8 cellular contexts compared by ENCODE assay signal in genomic region chr1:225999227-225999911, GRCh38. TPM values are rescaled to one million over a fixed set of nuclear protein-coding genes. Genes with fewer than 3 reads are reported as not detected.
DNase-seq lines count a peak whose midpoint lies in the region; ATAC-seq and TF ChIP-seq lines count a peak whose summit lies in the region.

TSS of gene SDE2 (minus strand) at chr1:225999343. CDS start at chr1:225999312, 31 bp downstream.

- no peaks in the 10 kb centered on the region for H3K27me3 Mint-ChIP-seq in activated B cell treated with CpG ODN at 0.5 μM for 24 hours

- CTCF ChIA-PET in activated B cell treated with CpG ODN at 0.5 μM for 24 hours (lab: Charles Lee), result interaction anchor here (0.7 to 6.6 kb wide), 8 partner anchors 9 to 532 kb away, joined by 3 to 56 read pairs (median 3); partner anchors contain the start of gene H3-3A

- in situ Hi-C loops in GM18951 (cut with MboI; ENCODE audit: low sequenced_read_pairs, unreplicated experiment), result no loop called here

- H3K9me3 Mint-ChIP-seq in activated B cell treated with CpG ODN at 0.5 μM for 24 hours, result no peaks in the 10 kb centered on the region

- ATAC-seq in HG03196 (IDR thresholded peaks at IDR 0.05; ENCODE audit: unreplicated experiment) (peak; percentile 82), activated B cell treated with CpG ODN at 0.5 μM for 24 hours (ENCODE audit: low read depth) (peak; percentile 82)

- peaks cover 38% of the 10 kb centered on the region for H3K36me3 Mint-ChIP-seq in activated B cell treated with CpG ODN at 0.5 μM for 24 hours (ENCODE audit: low read depth)

- H3K27ac ChIP-seq in caudate nucleus (ENCODE audit: low read depth, low read length), result peak within 1 kb of the TSS; percentile 98

- peak within 1 kb of the TSS; percentile 100 for H3K4me3 Mint-ChIP-seq in activated B cell treated with CpG ODN at 0.5 μM for 24 hours

- intact Hi-C loops in activated B cell treated with CpG ODN at 0.5 μM for 24 hours (cut with micrococcal nuclease), result loop anchor here (1.0 to 5.0 kb wide), 10 partner anchors 12 to 572 kb away; partner anchors contain the start of genes H3-3A, PARP1 and PYCR2

- peak; percentile 98 for DNase-seq in AG08395 (ENCODE audit: low spot score)
- DNase-seq in NCI-H345 (lab: John Stamatoyannopoulos, UW), result peak; percentile 99
- peak; percentile 99 for DNase-seq in activated B cell treated with CpG ODN at 0.5 μM for 24 hours
- peak; percentile 80 to 100 (median 99) for DNase-seq in caudate nucleus (lab: John Stamatoyannopoulos, UW)
- DNase-seq in inferior parietal cortex (ENCODE audit: extremely low spot score), result peak; percentile 98
- peak; percentile 99 to 100 for DNase-seq in stimulated activated CD4-positive, alpha-beta T cell treated with anti-CD3 and anti-CD28 coated beads, Interleukin-12 subunit alpha, Interleukin-12 subunit beta, amount 100 ng/mL, for 24 hours (ENCODE audit: low read depth in 2 of 2)

- POLR2A ChIA-PET in activated B cell treated with CpG ODN at 0.5 μM for 24 hours (lab: Charles Lee), result interaction anchor here (0.6 to 15.0 kb wide), 49 partner anchors 9 to 574 kb away, joined by 3 to 617 read pairs (median 7); partner anchors contain the start of genes H3-3A, LBR, PARP1 and PYCR2

- TF ChIP-seq POLR2A in GM18951 (IDR thresholded peaks at IDR 0.05; ENCODE audit: extremely low read depth, insufficient read depth, insufficient read length), result peak; percentile 99

- H3K4me1 Mint-ChIP-seq in activated B cell treated with CpG ODN at 0.5 μM for 24 hours, result peaks cover 81% of the 10 kb centered on the region

- TF ChIP-seq CTCF in activated B cell treated with CpG ODN at 0.5 μM for 24 hours (IDR thresholded peaks at IDR 0.05), result no peak

- peak within 1 kb of the TSS; percentile 100 for H3K27ac Mint-ChIP-seq in activated B cell treated with CpG ODN at 0.5 μM for 24 hours

RNA-seq across cellular contexts. Expression of gene SDE2, which starts in this region (rescaled TPM):
- 21.1 and 21.8 TPM in 2 replicates for total RNA-seq in activated B cell treated with CpG ODN at 0.5 μM for 24 hours

Comparison
In these comparisons a context has a peak if more than half of its experiments do, and no peak if none do; other contexts are left out.
1. Peak in every context shown above with its lines: DNase-seq, ATAC-seq and H3K27ac ChIP-seq.